22 cellular contexts compared by ENCODE assay signal in genomic region chr16:26532456-26532855, GRCh38.
DNase-seq lines count a peak whose midpoint lies in the region; ATAC-seq lines count a peak whose summit lies in the region.
"Had no signal": no experiment of that assay in that cellular context is flagged by ENCODE, and none has a peak within 500 bp of the region (broad histone marks: within the 10 kb centered on the region; RNA-seq: fewer than 3 reads in every experiment).

No MANE protein-coding gene starts in this region.

- intact Hi-C loops in activated CD4-positive, alpha-beta memory T cell treated with anti-CD3 and anti-CD28 coated beads for 36 hours (cut with micrococcal nuclease): no loop called here

- H3K27ac Mint-ChIP-seq in activated CD4-positive, alpha-beta memory T cell treated with anti-CD3 and anti-CD28 coated beads for 36 hours: no peak overlapping the region
- H3K27ac Mint-ChIP-seq: CD14-positive monocyte; CD4-positive, alpha-beta T cell; CD8-positive, alpha-beta memory T cell had no signal

- POLR2A ChIA-PET in activated CD4-positive, alpha-beta memory T cell treated with anti-CD3 and anti-CD28 coated beads for 36 hours (lab: Charles Lee): no interaction called here

- H3K4me3 Mint-ChIP-seq in activated CD4-positive, alpha-beta memory T cell treated with anti-CD3 and anti-CD28 coated beads for 36 hours: no peak overlapping the region
- H3K4me3 Mint-ChIP-seq: CD14-positive monocyte; CD4-positive, alpha-beta T cell; CD8-positive, alpha-beta memory T cell had no signal

- no peaks in the 10 kb centered on the region for H3K36me3 Mint-ChIP-seq in activated CD4-positive, alpha-beta memory T cell treated with anti-CD3 and anti-CD28 coated beads for 36 hours
- H3K36me3 Mint-ChIP-seq: CD14-positive monocyte; CD8-positive, alpha-beta memory T cell had no signal

- H3K9me3 Mint-ChIP-seq in activated CD4-positive, alpha-beta memory T cell treated with anti-CD3 and anti-CD28 coated beads for 36 hours: no peaks in the 10 kb centered on the region
- H3K9me3 Mint-ChIP-seq: CD4-positive, alpha-beta T cell had no signal

- DNase-seq in globus pallidus (ENCODE audit: low spot score) (peak; percentile 66), midbrain (lab: John Stamatoyannopoulos, UW) (peak; percentile 20), superior temporal gyrus (ENCODE audit: extremely low spot score) (peak; percentile 35), NCI-H2171 (lab: John Stamatoyannopoulos, UW) (no peak)
- DNase-seq in activated CD4-positive, alpha-beta memory T cell treated with anti-CD3 and anti-CD28 coated beads for 36 hours: no peak
- DNase-seq: 8988T; ACHN; AML-193; BE2C; CD4-positive, alpha-beta T cell; CD8-positive, alpha-beta memory T cell; DMS 273 treated with DMSO at 0.1 percent for 48 hours; DMS79; EL; GDM1; GM23248; H7; HCEC 1CT had no signal

- ATAC-seq in GM21786 (IDR thresholded peaks at IDR 0.05; ENCODE audit: unreplicated experiment): no peak
- ATAC-seq: A549, GM12878 had no signal

- H3K27me3 Mint-ChIP-seq in activated CD4-positive, alpha-beta memory T cell treated with anti-CD3 and anti-CD28 coated beads for 36 hours: no peaks in the 10 kb centered on the region
- H3K27me3 Mint-ChIP-seq: CD8-positive, alpha-beta memory T cell had no signal

- no peaks in the 10 kb centered on the region for H3K4me1 Mint-ChIP-seq in activated CD4-positive, alpha-beta memory T cell treated with anti-CD3 and anti-CD28 coated beads for 36 hours (ENCODE audit: low read depth)
- H3K4me1 Mint-ChIP-seq: CD14-positive monocyte; CD8-positive, alpha-beta memory T cell had no signal

- CTCF ChIA-PET in activated CD4-positive, alpha-beta memory T cell treated with anti-CD3 and anti-CD28 coated beads for 36 hours (lab: Charles Lee): interaction anchor here (0.6 kb wide), 1 partner anchor 578 kb away, joined by 4 read pairs; no protein-coding TSS in a partner anchor

Comparison
In these comparisons a context has a peak if more than half of its experiments do, and no peak if none do; other contexts are left out.
1. DNase-seq: peak in globus pallidus (single experiment), midbrain (single experiment) and superior temporal gyrus (single experiment); none in NCI-H2171 (single experiment) and activated CD4-positive, alpha-beta memory T cell treated with anti-CD3 and anti-CD28 coated beads for 36 hours (single experiment).